Comparison of ENCODE assay signal across 23 cellular contexts in the genomic region with DNA sequence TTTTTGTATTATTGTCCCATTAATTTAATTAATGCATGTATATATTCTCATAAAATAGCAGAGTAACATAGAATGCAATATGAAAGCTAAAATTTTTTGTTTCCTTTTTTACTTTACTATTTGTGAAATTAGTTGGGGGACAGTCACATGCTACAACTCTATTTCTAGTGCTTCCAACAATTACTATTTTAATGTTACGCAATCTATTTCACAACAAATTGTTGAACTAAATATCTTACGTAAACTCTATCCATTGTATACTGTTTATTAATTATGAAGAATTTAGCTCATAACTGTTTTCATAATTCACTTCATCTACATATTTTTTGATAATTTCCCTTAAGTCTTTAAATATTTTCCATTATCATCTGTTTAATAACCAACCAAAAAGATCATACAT.
A peak's percentile ranks its signal among the peaks of the same experiment; 100 is the strongest.
DNase-seq lines count a peak whose midpoint lies in the region; ATAC-seq, FAIRE-seq and TF ChIP-seq lines count a peak whose summit lies in the region.
"Had no signal": no experiment of that assay in that cellular context is flagged by ENCODE, and none has a peak within 500 bp of the region (broad histone marks: within the 10 kb centered on the region; RNA-seq: fewer than 3 reads in every experiment).

No MANE protein-coding gene starts in this region.

- TF ChIP-seq EP300 in H1 (IDR thresholded peaks at IDR 0.05; ENCODE audit: borderline replicate concordance in 1 of 2, low read depth in 2 of 2, low read length in 2 of 2): no peak

- no peaks in the 10 kb centered on the region for H3K36me3 Mint-ChIP-seq in MCF 10A (ENCODE audit: insufficient read depth, unreplicated experiment)
- H3K36me3 Mint-ChIP-seq: CD8-positive, alpha-beta T cell had no signal

- H3K56ac ChIP-seq in IMR-90 (ENCODE audit: extremely low read depth, insufficient read depth, low read length): no peak overlapping the region
- H3K56ac ChIP-seq in H1 (replicated peaks; ENCODE audit: insufficient read length, low read depth, low read length): no peak overlapping the region

- H3K79me2 ChIP-seq in H1 (ENCODE audit: control insufficient read depth in 1 of 2, insufficient read depth in 2 of 2, low read length in 2 of 2): no peaks in the 10 kb centered on the region

- no peak for TF ChIP-seq POLR2A in breast epithelium (IDR thresholded peaks at IDR 0.05)
- no peak for TF ChIP-seq POLR2A in IMR-90 (IDR thresholded peaks at IDR 0.05; ENCODE audit: low read depth, low read length)
- no peak for TF ChIP-seq POLR2A in H1 (IDR thresholded peaks at IDR 0.05; ENCODE audit: control extremely low read depth in 1 of 2, low read depth in 2 of 2, low read length in 2 of 2)

- H3K27ac ChIP-seq in breast epithelium: no peak overlapping the region
- no peak overlapping the region for H3K27ac ChIP-seq in IMR-90 (ENCODE audit: insufficient read depth, low read length)
- no peak overlapping the region for H3K27ac ChIP-seq in H1 (ENCODE audit: low read depth, low read length)
- H3K27ac ChIP-seq: A549; BLaER1 treated with 17β-estradiol and CSF1 and Interleukin-3, amounts not matched to agents 10 nM and 100 nM; C4-2B had no signal

- H4K8ac ChIP-seq in IMR-90 (ENCODE audit: low read depth in 2 of 2, low read length in 2 of 2) (no peak overlapping the region), H1 (ENCODE audit: extremely low read depth, insufficient read depth, low read length) (no peak overlapping the region)

- FAIRE-seq in A204.1 (lab: Jason Lieb, UNC) (peak; percentile 39), H1 (lab: Jason Lieb, UNC) (no peak)
- FAIRE-seq: A549, D721Med, G401.6, GM12891, GM19239 had no signal

- H3K9me1 ChIP-seq in IMR-90 (ENCODE audit: insufficient read depth, low read length): no peaks in the 10 kb centered on the region

- H3K79me1 ChIP-seq in IMR-90 (ENCODE audit: low read depth in 1 of 2, low read length in 2 of 2) (no peaks in the 10 kb centered on the region), H1 (ENCODE audit: low read depth, low read length) (no peaks in the 10 kb centered on the region)

- TF ChIP-seq CTCF in MCF 10A (IDR thresholded peaks at IDR 0.05; ENCODE audit: unreplicated experiment) (no peak), breast epithelium (IDR thresholded peaks at IDR 0.05) (no peak), IMR-90 (conservative IDR thresholded peaks at IDR 0.05; ENCODE audit: low read depth, low read length) (no peak), H1 (IDR thresholded peaks at IDR 0.05; ENCODE audit: control extremely low read depth in 1 of 3, insufficient read depth in 1 of 3, low read depth in 1 of 3, low read length in 3 of 3) (no peak)

- no peak overlapping the region for H2AK9ac ChIP-seq in IMR-90 (replicated peaks; ENCODE audit: low read depth, low read length, poor library complexity)

- H3K36me3 ChIP-seq in breast epithelium (no peaks in the 10 kb centered on the region), IMR-90 (ENCODE audit: control insufficient read depth, insufficient read depth, low read length) (no peaks in the 10 kb centered on the region), H1 (ENCODE audit: control insufficient read depth in 2 of 4, insufficient read depth in 4 of 4, low read length in 3 of 4) (no peaks in the 10 kb centered on the region)
- H3K36me3 ChIP-seq: BLaER1 treated with 17β-estradiol and CSF1 and Interleukin-3, amounts not matched to agents 10 nM and 100 nM had no signal

- H2AFZ ChIP-seq in IMR-90 (replicated peaks; ENCODE audit: low read length, poor library complexity) (no peak overlapping the region), H1 (ENCODE audit: low read length) (no peak overlapping the region)

- H3K4me3 Mint-ChIP-seq in MCF 10A (ENCODE audit: unreplicated experiment): no peak overlapping the region
- H3K4me3 Mint-ChIP-seq: B cell; CD4-positive, alpha-beta T cell; CD8-positive, alpha-beta T cell had no signal

- H3K4ac ChIP-seq in IMR-90 (ENCODE audit: low read depth, low read length) (no peak overlapping the region), H1 (replicated peaks; ENCODE audit: insufficient read length, low read depth, low read length) (no peak overlapping the region)

- H3K4me1 Mint-ChIP-seq in MCF 10A (ENCODE audit: insufficient read depth, unreplicated experiment): no peaks in the 10 kb centered on the region
- H3K4me1 Mint-ChIP-seq: B cell had no signal

- H3K9me3 ChIP-seq in breast epithelium (no peaks in the 10 kb centered on the region), IMR-90 (ENCODE audit: control insufficient read depth, insufficient read depth, low read length) (peaks cover 2% of the 10 kb centered on the region), H1 (ENCODE audit: insufficient read depth in 2 of 2, low read depth in 1 of 2, low read length in 1 of 2) (no peaks in the 10 kb centered on the region)
- H3K9me3 ChIP-seq: A549; BLaER1 treated with 17β-estradiol and CSF1 and Interleukin-3, amounts not matched to agents 10 nM and 100 nM; Caco-2 had no signal

- H3K9ac ChIP-seq in IMR-90 (ENCODE audit: low read depth, low read length) (no peak overlapping the region), H1 (replicated peaks in 1 of 4; ENCODE audit: extremely low read depth in 1 of 4, low read depth in 3 of 4, low read length in 3 of 4) (no peak overlapping the region)
- H3K9ac ChIP-seq: BLaER1 treated with 17β-estradiol and CSF1 and Interleukin-3, amounts not matched to agents 10 nM and 100 nM had no signal

- dilution Hi-C loops in IMR-90 (cut with HindIII; ENCODE audit: low sequenced_read_pairs, unreplicated experiment): no loop called here

- H4K5ac ChIP-seq in IMR-90 (ENCODE audit: low read depth, low read length): no peak overlapping the region
- no peak overlapping the region for H4K5ac ChIP-seq in H1 (ENCODE audit: insufficient read length, low read depth, low read length)

- no peaks in the 10 kb centered on the region for H3K27me3 Mint-ChIP-seq in MCF 10A (ENCODE audit: insufficient read depth, unreplicated experiment)
- H3K27me3 Mint-ChIP-seq: B cell; CD4-positive, alpha-beta T cell had no signal

- H3K14ac ChIP-seq in IMR-90 (replicated peaks; ENCODE audit: low read depth, low read length) (no peak overlapping the region), H1 (ENCODE audit: insufficient read length) (no peak overlapping the region)

- no peaks in the 10 kb centered on the region for H4K20me1 ChIP-seq in IMR-90 (ENCODE audit: insufficient read depth, low read length)
- H4K20me1 ChIP-seq in H1 (replicated peaks in 1 of 2; ENCODE audit: control insufficient read depth in 1 of 2, insufficient read depth in 2 of 2, low read length in 2 of 2): no peaks in the 10 kb centered on the region
- H4K20me1 ChIP-seq: BLaER1 treated with 17β-estradiol and CSF1 and Interleukin-3, amounts not matched to agents 10 nM and 100 nM had no signal

- H3K4me3 ChIP-seq in breast epithelium (no peak overlapping the region), IMR-90 (ENCODE audit: insufficient read depth, low read depth, low read length) (no peak overlapping the region), H1 (ENCODE audit: extremely low read depth in 1 of 4, insufficient read depth in 2 of 4, low read depth in 3 of 4, low read length in 4 of 4) (no peak overlapping the region)
- H3K4me3 ChIP-seq: A549; BLaER1 treated with 17β-estradiol and CSF1 and Interleukin-3, amounts not matched to agents 10 nM and 100 nM had no signal

- no peak overlapping the region for H3K23ac ChIP-seq in IMR-90 (ENCODE audit: low read depth, low read length)
- no peak overlapping the region for H3K23ac ChIP-seq in H1 (ENCODE audit: insufficient read length)

- H3K4me1 ChIP-seq in breast epithelium (no peaks in the 10 kb centered on the region), IMR-90 (ENCODE audit: control insufficient read depth, insufficient read depth, low read length) (no peaks in the 10 kb centered on the region), H1 (replicated peaks in 1 of 4; ENCODE audit: control insufficient read depth in 3 of 4, insufficient read depth in 4 of 4, low read length in 3 of 4) (no peaks in the 10 kb centered on the region)
- H3K4me1 ChIP-seq: A549; BLaER1 treated with 17β-estradiol and CSF1 and Interleukin-3, amounts not matched to agents 10 nM and 100 nM; Caco-2 had no signal

- H2BK12ac ChIP-seq in H1 (ENCODE audit: low read depth, low read length): no peak overlapping the region

- no peak overlapping the region for H3K27ac Mint-ChIP-seq in MCF 10A (ENCODE audit: low read depth, unreplicated experiment)
- H3K27ac Mint-ChIP-seq: B cell; CD4-positive, alpha-beta T cell; CD8-positive, alpha-beta T cell had no signal

- intact Hi-C loops in MCF 10A (cut with micrococcal nuclease) (no loop called here), breast epithelium (cut with DNase I; ENCODE audit: low total_unique reads) (no loop called here), IMR-90 (cut with micrococcal nuclease) (no loop called here)

- H2BK20ac ChIP-seq in IMR-90 (ENCODE audit: low read depth, low read length): no peak overlapping the region
- no peak overlapping the region for H2BK20ac ChIP-seq in H1 (ENCODE audit: low read length)

- H2AK5ac ChIP-seq in IMR-90 (ENCODE audit: low read depth, low read length) (no peak overlapping the region), H1 (ENCODE audit: low read depth, low read length) (no peak overlapping the region)

- no CpG with 5 or more reads among the region's 2 CpGs for WGBS in IMR-90 (ENCODE audit: extremely low coverage in 2 of 2, insufficient read length in 1 of 2), 2 experiments
- WGBS in H1 (ENCODE audit: extremely low coverage in 1 of 2, insufficient coverage in 1 of 2, insufficient read length in 1 of 2, insufficient replicate concordance in 2 of 2, low coverage in 1 of 2, low lambda C conversion rate in 2 of 2, missing lambda C conversion rate in 1 of 2), 2 experiments: 96% methylated on average over 2 of the region's 2 CpGs; no CpG with 5 or more reads in 1 of the 2 experiments

- H2BK15ac ChIP-seq in IMR-90 (ENCODE audit: low read depth, low read length) (no peak overlapping the region), H1 (ENCODE audit: low read length) (no peak overlapping the region)

- BruUV-seq in MCF 10A (replicated peaks; lab: Mats Ljungman, UMichigan) (no TSS peak), IMR-90 (replicated peaks; lab: Mats Ljungman, UMichigan) (no TSS peak)

- H3K18ac ChIP-seq in IMR-90 (ENCODE audit: low read depth, low read length) (no peak overlapping the region), H1 (ENCODE audit: extremely low read depth, low read length) (no peak overlapping the region)

- H3K9me3 Mint-ChIP-seq in MCF 10A (ENCODE audit: unreplicated experiment): peaks cover 8% of the 10 kb centered on the region

- no peak overlapping the region for H4K91ac ChIP-seq in IMR-90 (ENCODE audit: insufficient read depth, low read depth, low read length)
- H4K91ac ChIP-seq in H1 (replicated peaks; ENCODE audit: insufficient read length, low read length): no peak overlapping the region

- in situ Hi-C loops in IMR-90 (cut with MboI; ENCODE audit: low sequenced_read_pairs) (no loop called here), KBM-7 (cut with MboI; ENCODE audit: low pct_unique_long_range_greater_than_20kb, low sequenced_read_pairs) (no loop called here)

- H3K23me2 ChIP-seq in H1 (ENCODE audit: low read depth, low read length): no peaks in the 10 kb centered on the region

- H2BK120ac ChIP-seq in IMR-90 (ENCODE audit: low read depth, low read length) (no peak overlapping the region), H1 (replicated peaks; ENCODE audit: low read depth, low read length) (no peak overlapping the region)

- POLR2A ChIA-PET in MCF 10A (lab: Yijun Ruan, JAX) (no interaction called here), IMR-90 (lab: Charles Lee; ENCODE audit: unreplicated experiment) (no interaction called here), H1 (lab: Charles Lee; ENCODE audit: partially characterized antibody) (no interaction called here)

- TF ChIP-seq RAD21 in IMR-90 (IDR thresholded peaks at IDR 0.05; ENCODE audit: low read length) (no peak), H1 (IDR thresholded peaks at IDR 0.05 in 1 of 2, conservative IDR thresholded peaks at IDR 0.05 in 1 of 2; ENCODE audit: low read depth in 2 of 2, low read length in 2 of 2) (no peak)

- peak; percentile 5 for DNase-seq in MCF 10A (ENCODE audit: unreplicated experiment)
- no peak for DNase-seq in breast epithelium (ENCODE audit: low spot score in 2 of 2)
- no peak for DNase-seq in IMR-90
- no peak for DNase-seq in H1 (ENCODE audit: low read depth in 1 of 2, low spot score in 2 of 2)
- no peak for DNase-seq in KBM-7
- DNase-seq in activated CD4-positive, CD25-positive, alpha-beta regulatory T cell treated with anti-CD3 and anti-CD28 coated beads, Interleukin-2, amount 50 U/mL, for 72 hours: no peak
- DNase-seq: 8988T; AML-193; Caco-2; Calu3; CD4-positive, alpha-beta T cell; CD8-positive, alpha-beta T cell; DMS79 treated with DMSO at 0.1 percent for 48 hours; GF-D8 had no signal

- ATAC-seq in IMR-90 (ENCODE audit: low read depth): no peak
- ATAC-seq: A549; CD8-positive, alpha-beta T cell had no signal

- H3K4me2 ChIP-seq in IMR-90 (ENCODE audit: low read depth, low read length): no peak overlapping the region
- H3K4me2 ChIP-seq in H1 (ENCODE audit: insufficient read depth in 1 of 2, low read depth in 2 of 2, low read length in 2 of 2): no peak overlapping the region
- H3K4me2 ChIP-seq: A549; BLaER1 treated with 17β-estradiol and CSF1 and Interleukin-3, amounts not matched to agents 10 nM and 100 nM had no signal

- no peak overlapping the region for H2BK5ac ChIP-seq in IMR-90 (ENCODE audit: low read depth, low read length, poor library complexity, severe bottlenecking)
- no peak overlapping the region for H2BK5ac ChIP-seq in H1 (ENCODE audit: low read depth, low read length)

- no peaks in the 10 kb centered on the region for H3K27me3 ChIP-seq in breast epithelium
- H3K27me3 ChIP-seq in IMR-90 (ENCODE audit: control insufficient read depth, insufficient read depth, low read length): no peaks in the 10 kb centered on the region
- H3K27me3 ChIP-seq in H1 (replicated peaks in 1 of 4; ENCODE audit: control insufficient read depth in 3 of 4, extremely low read depth in 1 of 4, insufficient read depth in 3 of 4, low read length in 3 of 4): no peaks in the 10 kb centered on the region
- H3K27me3 ChIP-seq: BLaER1 treated with 17β-estradiol and CSF1 and Interleukin-3, amounts not matched to agents 10 nM and 100 nM had no signal

- CTCF ChIA-PET in MCF 10A (lab: Yijun Ruan, JAX) (no interaction called here), IMR-90 (lab: Yijun Ruan, JAX) (no interaction called here), H1 (lab: Charles Lee; ENCODE audit: partially characterized antibody) (no interaction called here)
